In genomic region chr4:99998062-99998880, GRCh38 we compare ENCODE assay signal across 9 cellular contexts. TPM values are rescaled to one million over a fixed set of nuclear protein-coding genes. Genes with fewer than 3 reads are reported as not detected.
DNase-seq lines count a peak whose midpoint lies in the region; ATAC-seq and TF ChIP-seq lines count a peak whose summit lies in the region.
"Had no signal": no experiment of that assay in that cellular context is flagged by ENCODE, and none has a peak within 500 bp of the region (broad histone marks: within the 10 kb centered on the region; RNA-seq: fewer than 3 reads in every experiment).

No MANE protein-coding gene starts in this region.

- H3K4me1 ChIP-seq in cardiac muscle cell (ENCODE audit: low read depth): no peaks in the 10 kb centered on the region
- H3K4me1 ChIP-seq in sigmoid colon: no peaks in the 10 kb centered on the region
- H3K4me1 ChIP-seq: body of pancreas had no signal

- intact Hi-C loops in cardiac septum (cut with DNase I): no loop called here
- intact Hi-C loops in sigmoid colon (cut with DNase I): no loop called here

- no peak for ATAC-seq in esophagus mucosa
- no peak for ATAC-seq in HG03135 (IDR thresholded peaks at IDR 0.05; ENCODE audit: unreplicated experiment)
- ATAC-seq: body of pancreas had no signal

- no peaks in the 10 kb centered on the region for H3K9me3 ChIP-seq in cardiac muscle cell (ENCODE audit: low read depth)
- H3K9me3 ChIP-seq in sigmoid colon: no peaks in the 10 kb centered on the region
- H3K9me3 ChIP-seq: body of pancreas had no signal

- H3K4me3 ChIP-seq in cardiac muscle cell (no peak overlapping the region), kidney epithelial cell (ENCODE audit: low read depth, low read length) (no peak overlapping the region), sigmoid colon (no peak overlapping the region)
- H3K4me3 ChIP-seq: body of pancreas had no signal

- no peak overlapping the region for H3K27ac ChIP-seq in cardiac muscle cell
- H3K27ac ChIP-seq in VCaP: no peak overlapping the region
- H3K27ac ChIP-seq in sigmoid colon: no peak overlapping the region
- H3K27ac ChIP-seq: body of pancreas had no signal

- peak; percentile 17 to 54 for DNase-seq in cardiac muscle cell (ENCODE audit: low read depth in 1 of 2, low spot score in 1 of 2)
- DNase-seq in cardiac septum (ENCODE audit: low spot score): no peak
- peak; percentile 43 for DNase-seq in HT-29 (ENCODE audit: low spot score)
- peak; percentile 10 for DNase-seq in kidney epithelial cell (ENCODE audit: low read depth)
- DNase-seq in sigmoid colon: no peak

- WGBS in sigmoid colon, 2 donors: 53 to 63% methylated on average over 2 of the region's 2 CpGs

- no peak for TF ChIP-seq EP300 in sigmoid colon (IDR thresholded peaks at IDR 0.05)

- TF ChIP-seq POLR2A in sigmoid colon (IDR thresholded peaks at IDR 0.05): no peak

- H3K36me3 ChIP-seq in cardiac muscle cell (no peaks in the 10 kb centered on the region), kidney epithelial cell (ENCODE audit: control insufficient read depth, insufficient read depth, low read length) (no peaks in the 10 kb centered on the region), sigmoid colon (no peaks in the 10 kb centered on the region)

- TF ChIP-seq CTCF in cardiac muscle cell (IDR thresholded peaks at IDR 0.05; ENCODE audit: low read depth, low read length) (peak; percentile 44), VCaP (conservative IDR thresholded peaks at IDR 0.05) (peak; percentile 72), kidney epithelial cell (IDR thresholded peaks at IDR 0.05; ENCODE audit: insufficient read depth, low read length, poor library complexity, severe bottlenecking) (peak; percentile 29), sigmoid colon (IDR thresholded peaks at IDR 0.05) (peak in 2 of 4 experiments; percentile 14 to 17)

- H3K27me3 ChIP-seq in cardiac muscle cell: no peaks in the 10 kb centered on the region
- H3K27me3 ChIP-seq in kidney epithelial cell (ENCODE audit: control insufficient read depth, insufficient read depth, low read length): no peaks in the 10 kb centered on the region
- no peaks in the 10 kb centered on the region for H3K27me3 ChIP-seq in sigmoid colon
- H3K27me3 ChIP-seq: body of pancreas had no signal

RNA-seq across cellular contexts. Expression of gene H2AZ1, which starts 48.2 kb away (rescaled TPM):
- 123 and 130 TPM in 2 replicates for total RNA-seq in cardiac muscle cell
- polyA plus RNA-seq in cardiac muscle cell: 452 and 530 TPM in 2 replicates
- 49.5 TPM for total RNA-seq in cardiac septum
- 501 and 503 TPM in 2 replicates for total RNA-seq in HT-29 (2014; rRNA removed; shearing (Covaris generic))
- 254 and 388 TPM in 2 replicates for total RNA-seq in kidney epithelial cell
- total RNA-seq in esophagus mucosa: 237 TPM
- 100 to 1,000 TPM; 236 to 621 (median 353) TPM for total RNA-seq in sigmoid colon
- 100 to 1,000 TPM; 175 to 543 (median 421) TPM for polyA plus RNA-seq in sigmoid colon

RNA-seq across cellular contexts. Expression of gene DNAJB14, which starts 51.9 kb away (rescaled TPM):
- total RNA-seq in cardiac muscle cell (15.3 and 25.5 TPM in 2 replicates), cardiac septum (19.5 TPM), kidney epithelial cell (20.6 and 21.8 TPM in 2 replicates), esophagus mucosa (22.2 TPM), sigmoid colon (10 to 100 TPM; 31.4 to 53.9 (median 41.0) TPM)
- polyA plus RNA-seq in cardiac muscle cell (18.1 and 24.6 TPM in 2 replicates), sigmoid colon (10 to 100 TPM in 2 of 3 donors, 1 to 10 TPM in 1; 9.0 to 19.1 (median 10.2) TPM)
- 33.4 and 33.7 TPM in 2 replicates for total RNA-seq in HT-29 (2014; rRNA removed; shearing (Covaris generic))

Comparison
In these comparisons a context has a peak if more than half of its experiments do, and no peak if none do; other contexts are left out.
1. DNase-seq: peak in cardiac muscle cell (2 of 2), HT-29 (single experiment) and kidney epithelial cell (single experiment); none in cardiac septum (single experiment) and sigmoid colon (single experiment).